8 cellular contexts compared by ENCODE assay signal in genomic region chr11:6682936-6683861, GRCh38. TPM values are rescaled to one million over a fixed set of nuclear protein-coding genes. Genes with fewer than 3 reads are reported as not detected.
DNase-seq lines count a peak whose midpoint lies in the region; TF ChIP-seq lines count a peak whose summit lies in the region.

MRPL17 (minus strand) TSS chr11:6683340; CDS start chr11:6683296, 44 bp downstream.

- peaks cover 5% of the 10 kb centered on the region for H3K27me3 Mint-ChIP-seq in nephron (ENCODE audit: low read depth)
- no peaks in the 10 kb centered on the region for H3K27me3 Mint-ChIP-seq in stimulated activated naive CD8-positive, alpha-beta T cell treated with anti-CD3 and anti-CD28 coated beads, Interleukin-15, Interleukin-2, amounts not matched to agents 100 ng/mL and 50 ng/mL, for 24 hours

- H3K4me3 ChIP-seq in HAP-1 (peak within 1 kb of the TSS; percentile 90), MG63 (peak within 1 kb of the TSS; percentile 95), fibroblast of the aortic adventitia (ENCODE audit: low read depth, low read length) (peak within 1 kb of the TSS; percentile 99)

- peak; percentile 84 for TF ChIP-seq CTCF in fibroblast of the aortic adventitia (IDR thresholded peaks at IDR 0.05; ENCODE audit: insufficient read depth, low read length)
- peak; percentile 89 to 96 (median 93) for TF ChIP-seq CTCF in nephron (IDR thresholded peaks at IDR 0.05; ENCODE audit: unreplicated experiment in 3 of 3)

- peaks cover 21% of the 10 kb centered on the region for H3K4me1 Mint-ChIP-seq in nephron
- peaks cover 31% of the 10 kb centered on the region for H3K4me1 Mint-ChIP-seq in stimulated activated naive CD8-positive, alpha-beta T cell treated with anti-CD3 and anti-CD28 coated beads, Interleukin-15, Interleukin-2, amounts not matched to agents 100 ng/mL and 50 ng/mL, for 24 hours (ENCODE audit: low read depth)

- H3K4me3 Mint-ChIP-seq in nephron: peak within 1 kb of the TSS; percentile 98 to 100 (median 99)
- peak within 1 kb of the TSS; percentile 98 for H3K4me3 Mint-ChIP-seq in stimulated activated naive CD8-positive, alpha-beta T cell treated with anti-CD3 and anti-CD28 coated beads, Interleukin-15, Interleukin-2, amounts not matched to agents 100 ng/mL and 50 ng/mL, for 24 hours

- peaks cover 7% of the 10 kb centered on the region for H3K4me1 ChIP-seq in HAP-1

- no peaks in the 10 kb centered on the region for H3K9me3 Mint-ChIP-seq in nephron
- no peaks in the 10 kb centered on the region for H3K9me3 Mint-ChIP-seq in stimulated activated naive CD8-positive, alpha-beta T cell treated with anti-CD3 and anti-CD28 coated beads, Interleukin-15, Interleukin-2, amounts not matched to agents 100 ng/mL and 50 ng/mL, for 24 hours

- DNase-seq in GDM1 (lab: John Stamatoyannopoulos, UW) (peak; percentile 99), HAP-1 (ENCODE audit: low spot score in 2 of 2) (peak; percentile 97 to 99), MG63 (peak; percentile 97), SHP77 treated with DMSO at 0.1 percent for 48 hours (lab: John Stamatoyannopoulos, UW) (peak; percentile 78), fibroblast of the aortic adventitia (ENCODE audit: low read depth) (peak; percentile 99)
- peak; percentile 99 for DNase-seq in activated effector memory CD4-positive, alpha-beta T cell treated with anti-CD3 and anti-CD28 coated beads, Interleukin-2, amount 50 U/mL, for 16 hours

- in situ Hi-C loops in HAP-1 (cut with MboI; ENCODE audit: low sequenced_read_pairs): loop anchor here (5.0 kb wide), 1 partner anchor 71 kb away; the partner anchor contains the start of gene TAF10

- H3K36me3 ChIP-seq in HAP-1 (replicated peaks): peaks cover 23% of the 10 kb centered on the region
- H3K36me3 ChIP-seq in MG63: peaks cover 24% of the 10 kb centered on the region

- peak within 1 kb of the TSS; percentile 93 to 98 (median 95) for H3K27ac Mint-ChIP-seq in nephron
- H3K27ac Mint-ChIP-seq in stimulated activated naive CD8-positive, alpha-beta T cell treated with anti-CD3 and anti-CD28 coated beads, Interleukin-15, Interleukin-2, amounts not matched to agents 100 ng/mL and 50 ng/mL, for 24 hours: peak within 1 kb of the TSS; percentile 93

- H3K27me3 ChIP-seq in HAP-1 (ENCODE audit: low read depth): no peaks in the 10 kb centered on the region
- H3K27me3 ChIP-seq in MG63: no peaks in the 10 kb centered on the region

- peaks cover 19% of the 10 kb centered on the region for H3K36me3 Mint-ChIP-seq in nephron (ENCODE audit: low read depth)
- H3K36me3 Mint-ChIP-seq in stimulated activated naive CD8-positive, alpha-beta T cell treated with anti-CD3 and anti-CD28 coated beads, Interleukin-15, Interleukin-2, amounts not matched to agents 100 ng/mL and 50 ng/mL, for 24 hours (ENCODE audit: low read depth): peaks cover 43% of the 10 kb centered on the region

- no peaks in the 10 kb centered on the region for H3K9me3 ChIP-seq in HAP-1
- no peaks in the 10 kb centered on the region for H3K9me3 ChIP-seq in MG63

RNA-seq across cellular contexts. Expression of gene MRPL17, which starts in this region (rescaled TPM):
- total RNA-seq in MG63 (2014; rRNA removed; shearing (Covaris generic); ENCODE audit: low replicate concordance): 77.2 and 1,705 TPM in 2 replicates
- 26.6 and 49.1 TPM in 2 replicates for total RNA-seq in fibroblast of the aortic adventitia (ENCODE audit: low replicate concordance)

Comparison
In these comparisons a context has a peak if more than half of its experiments do, and no peak if none do; other contexts are left out.
1. Peak in every context shown above with its lines: DNase-seq and H3K4me3 ChIP-seq.